Comparison of ENCODE assay signal across 12 cellular contexts in the genomic region with DNA sequence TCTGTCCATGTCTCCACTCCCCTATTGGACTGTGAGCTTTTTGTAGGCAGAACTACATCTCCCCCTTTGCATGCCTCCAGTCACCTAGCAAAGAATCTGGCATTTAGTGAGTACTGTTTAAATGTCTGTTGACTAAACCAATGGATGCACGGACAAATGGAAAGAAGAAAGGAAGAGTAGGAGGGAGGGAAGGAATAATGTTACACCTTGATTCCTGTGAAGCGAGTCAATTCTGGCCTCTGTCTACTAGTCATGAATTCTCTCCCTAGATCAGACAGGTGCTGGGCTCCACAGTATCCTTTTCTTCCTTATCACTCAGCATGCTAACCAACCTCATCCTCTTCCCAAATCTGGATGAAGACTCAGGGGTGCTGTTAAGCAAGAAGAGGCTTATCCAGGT.
"Had no signal": no experiment of that assay in that cellular context is flagged by ENCODE, and none has a peak within 500 bp of the region (broad histone marks: within the 10 kb centered on the region; RNA-seq: fewer than 3 reads in every experiment).

No MANE protein-coding gene starts in this region.

- H3K27ac ChIP-seq: VCaP had no signal

- H3K4me3 ChIP-seq: upper lobe of left lung had no signal

- H3K36me3 Mint-ChIP-seq: memory B cell had no signal

- H3K9me3 ChIP-seq: upper lobe of left lung had no signal

- H3K27ac Mint-ChIP-seq: activated CD4-positive, alpha-beta memory T cell treated with anti-CD3 and anti-CD28 coated beads, Interleukin-2, amount 10 ng/mL, durations not matched to agents 7 days and 5 days; activated naive CD4-positive, alpha-beta T cell treated with anti-CD3 and anti-CD28 coated beads for 36 hours; memory B cell had no signal

- H3K4me3 Mint-ChIP-seq: activated CD4-positive, alpha-beta memory T cell treated with anti-CD3 and anti-CD28 coated beads, Interleukin-2, amount 10 ng/mL, durations not matched to agents 7 days and 5 days; activated naive CD4-positive, alpha-beta T cell treated with anti-CD3 and anti-CD28 coated beads for 36 hours; memory B cell had no signal

- H3K9me3 Mint-ChIP-seq: activated CD4-positive, alpha-beta memory T cell treated with anti-CD3 and anti-CD28 coated beads, Interleukin-2, amount 10 ng/mL, durations not matched to agents 7 days and 5 days; activated naive CD4-positive, alpha-beta T cell treated with anti-CD3 and anti-CD28 coated beads for 36 hours; memory B cell; nephron progenitor cell had no signal

- H3K36me3 ChIP-seq: upper lobe of left lung had no signal

- H3K27me3 ChIP-seq: upper lobe of left lung had no signal

- H3K4me1 Mint-ChIP-seq: activated CD4-positive, alpha-beta memory T cell treated with anti-CD3 and anti-CD28 coated beads, Interleukin-2, amount 10 ng/mL, durations not matched to agents 7 days and 5 days; memory B cell had no signal

- DNase-seq: activated CD4-positive, alpha-beta memory T cell treated with anti-CD3 and anti-CD28 coated beads, Interleukin-2, amount 10 ng/mL, durations not matched to agents 7 days and 5 days; activated CD8-positive, alpha-beta memory T cell treated with anti-CD3 and anti-CD28 coated beads, Interleukin-2, amount 50 U/mL, for 4 hours; activated naive CD4-positive, alpha-beta T cell treated with anti-CD3 and anti-CD28 coated beads for 36 hours; caudate nucleus; effector memory CD4-positive, alpha-beta T cell; glutamatergic neuron; nephron progenitor cell; stimulated activated CD4-positive, alpha-beta T cell treated with anti-CD3 and anti-CD28 coated beads, Interleukin-12 subunit alpha, Interleukin-12 subunit beta, amount 100 ng/mL, for 4 hours; stimulated activated naive CD4-positive, alpha-beta T cell treated with Interleukin-2 at 50 U/mL for 16 hours; upper lobe of left lung had no signal
